Comparison of ENCODE assay signal across 29 cellular contexts in genomic region chr6:170446841-170447560, GRCh38.
A peak's percentile ranks its signal among the peaks of the same experiment; 100 is the strongest.
DNase-seq lines count a peak whose midpoint lies in the region; TF ChIP-seq lines count a peak whose summit lies in the region.
"Had no signal": no experiment of that assay in that cellular context is flagged by ENCODE, and none has a peak within 500 bp of the region (broad histone marks: within the 10 kb centered on the region; RNA-seq: fewer than 3 reads in every experiment).

No MANE protein-coding gene starts in this region.

- POLR2A ChIA-PET in activated CD4-positive, alpha-beta T cell treated with anti-CD3 and anti-CD28 coated beads, Interleukin-2, amount 10 ng/mL, durations not matched to agents 7 days and 5 days (lab: Charles Lee): no interaction called here

- H3K36me3 ChIP-seq in testis (ENCODE audit: low read depth, missing control alignments): no peaks in the 10 kb centered on the region
- H3K36me3 ChIP-seq: esophagus muscularis mucosa, ovary, SJCRH30, stomach, tibial nerve had no signal

- intact Hi-C loops in testis (cut with DNase I; ENCODE audit: low total_unique reads): no loop called here

- H3K27me3 Mint-ChIP-seq in activated CD4-positive, alpha-beta T cell treated with anti-CD3 and anti-CD28 coated beads, Interleukin-2, amount 10 ng/mL, durations not matched to agents 7 days and 5 days: no peaks in the 10 kb centered on the region
- peaks cover 4% of the 10 kb centered on the region for H3K27me3 Mint-ChIP-seq in activated naive CD4-positive, alpha-beta T cell treated with anti-CD3 and anti-CD28 coated beads, Interleukin-2, amount 10 ng/mL, durations not matched to agents 7 days and 5 days

- H3K9me3 Mint-ChIP-seq in activated CD4-positive, alpha-beta T cell treated with anti-CD3 and anti-CD28 coated beads, Interleukin-2, amount 10 ng/mL, durations not matched to agents 7 days and 5 days: no peaks in the 10 kb centered on the region
- no peaks in the 10 kb centered on the region for H3K9me3 Mint-ChIP-seq in activated naive CD4-positive, alpha-beta T cell treated with anti-CD3 and anti-CD28 coated beads, Interleukin-2, amount 10 ng/mL, durations not matched to agents 7 days and 5 days
- H3K9me3 Mint-ChIP-seq: central memory CD8-positive, alpha-beta T cell; naive thymus-derived CD8-positive, alpha-beta T cell had no signal

- no peak for TF ChIP-seq CTCF in testis (IDR thresholded peaks at IDR 0.05)

- H3K27me3 ChIP-seq in testis: no peaks in the 10 kb centered on the region
- H3K27me3 ChIP-seq: esophagus muscularis mucosa, ovary, SJCRH30, tibial nerve had no signal

- no peaks in the 10 kb centered on the region for H3K4me1 Mint-ChIP-seq in activated CD4-positive, alpha-beta T cell treated with anti-CD3 and anti-CD28 coated beads, Interleukin-2, amount 10 ng/mL, durations not matched to agents 7 days and 5 days
- H3K4me1 Mint-ChIP-seq in activated naive CD4-positive, alpha-beta T cell treated with anti-CD3 and anti-CD28 coated beads, Interleukin-2, amount 10 ng/mL, durations not matched to agents 7 days and 5 days: no peaks in the 10 kb centered on the region

- H3K27ac Mint-ChIP-seq in activated CD4-positive, alpha-beta T cell treated with anti-CD3 and anti-CD28 coated beads, Interleukin-2, amount 10 ng/mL, durations not matched to agents 7 days and 5 days: peak overlapping the region; percentile 72
- H3K27ac Mint-ChIP-seq in activated naive CD4-positive, alpha-beta T cell treated with anti-CD3 and anti-CD28 coated beads, Interleukin-2, amount 10 ng/mL, durations not matched to agents 7 days and 5 days: no peak overlapping the region
- H3K27ac Mint-ChIP-seq: naive thymus-derived CD8-positive, alpha-beta T cell had no signal

- H3K27ac ChIP-seq in testis: no peak overlapping the region
- H3K27ac ChIP-seq: esophagus muscularis mucosa, ovary, SJCRH30, stomach had no signal

- no peaks in the 10 kb centered on the region for H3K4me1 ChIP-seq in testis
- H3K4me1 ChIP-seq: esophagus muscularis mucosa, stomach, tibial nerve had no signal

- CTCF ChIA-PET in activated CD4-positive, alpha-beta T cell treated with anti-CD3 and anti-CD28 coated beads, Interleukin-2, amount 10 ng/mL, durations not matched to agents 7 days and 5 days (lab: Charles Lee): interaction anchor here (0.6 to 2.5 kb wide), 2 partner anchors 46 to 88 kb away, joined by 5 read pairs; no protein-coding TSS in a partner anchor
- CTCF ChIA-PET in activated naive CD4-positive, alpha-beta T cell treated with anti-CD3 and anti-CD28 coated beads, Interleukin-2, amount 10 ng/mL, durations not matched to agents 7 days and 5 days (lab: Charles Lee): interaction anchor here (1.6 kb wide), 1 partner anchor 8 kb away, joined by 3 read pairs; no protein-coding TSS in a partner anchor

- no peaks in the 10 kb centered on the region for H3K9me3 ChIP-seq in testis
- H3K9me3 ChIP-seq: esophagus muscularis mucosa, ovary, SJCRH30, stomach, tibial nerve had no signal

- H3K4me3 Mint-ChIP-seq in activated CD4-positive, alpha-beta T cell treated with anti-CD3 and anti-CD28 coated beads, Interleukin-2, amount 10 ng/mL, durations not matched to agents 7 days and 5 days: no peak overlapping the region
- H3K4me3 Mint-ChIP-seq in activated naive CD4-positive, alpha-beta T cell treated with anti-CD3 and anti-CD28 coated beads, Interleukin-2, amount 10 ng/mL, durations not matched to agents 7 days and 5 days: no peak overlapping the region
- H3K4me3 Mint-ChIP-seq: central memory CD8-positive, alpha-beta T cell; naive thymus-derived CD8-positive, alpha-beta T cell had no signal

- WGBS in testis, 2 donors: 86 to 100% methylated on average over 6 to 14 of the region's 15 CpGs

- no peak overlapping the region for H3K4me3 ChIP-seq in testis
- H3K4me3 ChIP-seq: esophagus muscularis mucosa, ovary, SJCRH30, stomach, tibial nerve had no signal

- H3K36me3 Mint-ChIP-seq in activated CD4-positive, alpha-beta T cell treated with anti-CD3 and anti-CD28 coated beads, Interleukin-2, amount 10 ng/mL, durations not matched to agents 7 days and 5 days (ENCODE audit: low read depth): no peaks in the 10 kb centered on the region
- H3K36me3 Mint-ChIP-seq in activated naive CD4-positive, alpha-beta T cell treated with anti-CD3 and anti-CD28 coated beads, Interleukin-2, amount 10 ng/mL, durations not matched to agents 7 days and 5 days: no peaks in the 10 kb centered on the region
- H3K36me3 Mint-ChIP-seq: naive thymus-derived CD8-positive, alpha-beta T cell had no signal

- DNase-seq in activated CD4-positive, alpha-beta T cell treated with anti-CD3 and anti-CD28 coated beads, Interleukin-2, amount 10 ng/mL, durations not matched to agents 7 days and 5 days: no peak
- no peak for DNase-seq in activated CD4-positive, alpha-beta T cell treated with anti-CD3 and anti-CD28 coated beads for 48 hours
- peak; percentile 61 for DNase-seq in NCI-H510A treated with DMSO at 0.1 percent for 48 hours (lab: John Stamatoyannopoulos, UW)
- peak; percentile 69 for DNase-seq in myocyte (ENCODE audit: low read depth)
- DNase-seq in testis: peak; percentile 2
- DNase-seq in iPS-NIHi11 (ENCODE audit: low spot score): no peak
- no peak for DNase-seq in SHP77 treated with DMSO at 0.1 percent for 48 hours (lab: John Stamatoyannopoulos, UW)
- no peak for DNase-seq in activated naive CD4-positive, alpha-beta T cell treated with anti-CD3 and anti-CD28 coated beads, Interleukin-2, amount 10 ng/mL, durations not matched to agents 7 days and 5 days
- DNase-seq: 8988T; activated naive CD4-positive, alpha-beta T cell; C1 segment of cervical spinal cord; dermis blood vessel endothelial cell; DMS53; foreskin fibroblast; Kasumi-1; kidney glomerular epithelial cell; midbrain; naive thymus-derived CD8-positive, alpha-beta T cell; NCI-H1694; NCI-H446 treated with DMSO at 0.1 percent for 48 hours; retina; SJCRH30; stimulated activated CD8-positive, alpha-beta memory T cell treated with anti-CD3 and anti-CD28 coated beads, Interleukin-4, amount 100 ng/mL, for 48 hours; stomach; SW 1271 had no signal

- no peak for TF ChIP-seq POLR2A in testis (IDR thresholded peaks at IDR 0.05)

Comparison
In these comparisons a context has a peak if more than half of its experiments do, and no peak if none do; other contexts are left out.
1. DNase-seq: peak in NCI-H510A treated with DMSO at 0.1 percent for 48 hours (single experiment), myocyte (single experiment) and testis (single experiment); none in activated CD4-positive, alpha-beta T cell treated with anti-CD3 and anti-CD28 coated beads, Interleukin-2, amount 10 ng/mL, durations not matched to agents 7 days and 5 days (single experiment), activated CD4-positive, alpha-beta T cell treated with anti-CD3 and anti-CD28 coated beads for 48 hours (single experiment), iPS-NIHi11 (single experiment), SHP77 treated with DMSO at 0.1 percent for 48 hours (single experiment) and activated naive CD4-positive, alpha-beta T cell treated with anti-CD3 and anti-CD28 coated beads, Interleukin-2, amount 10 ng/mL, durations not matched to agents 7 days and 5 days (single experiment).